ENCODE assay signal across 26 cellular contexts in genomic region chr6:45487645-45488044, GRCh38.
A peak's percentile ranks its signal among the peaks of the same experiment; 100 is the strongest.
DNase-seq lines count a peak whose midpoint lies in the region; ATAC-seq and TF ChIP-seq lines count a peak whose summit lies in the region.
"Had no signal": no experiment of that assay in that cellular context is flagged by ENCODE, and none has a peak within 500 bp of the region (broad histone marks: within the 10 kb centered on the region; RNA-seq: fewer than 3 reads in every experiment).

No MANE protein-coding gene starts in this region.

- H3K4me2 ChIP-seq in mesenchymal stem cell (ENCODE audit: low read length, poor library complexity, severe bottlenecking) = no peak overlapping the region

- H2AFZ ChIP-seq in mesenchymal stem cell (ENCODE audit: low read depth, low read length) = no peak overlapping the region
- H2AFZ ChIP-seq: GM23248 had no signal

- TF ChIP-seq CTCF in coronary artery (IDR thresholded peaks at IDR 0.05) = no peak

- no peak overlapping the region for H3K9ac ChIP-seq in mesenchymal stem cell (ENCODE audit: low read length)
- H3K9ac ChIP-seq: GM23248 had no signal

- H3K27me3 Mint-ChIP-seq in CD4-positive, CD25-positive, alpha-beta regulatory T cell = no peaks in the 10 kb centered on the region

- H3K36me3 ChIP-seq in CD4-positive, CD25-positive, alpha-beta regulatory T cell (ENCODE audit: control insufficient read depth, insufficient read depth, low read length) = peaks cover 9% of the 10 kb centered on the region
- H3K36me3 ChIP-seq in mesenchymal stem cell (ENCODE audit: control insufficient read depth in 1 of 2, insufficient read depth in 2 of 2, low read depth in 1 of 2, low read length in 2 of 2) = peaks cover 3 to 7% of the 10 kb centered on the region in 2 experiments
- H3K36me3 ChIP-seq: colonic mucosa, lower lobe of right lung, prostate gland, uterus had no signal

- DNase-seq in CD4-positive, CD25-positive, alpha-beta regulatory T cell = no peak
- peak; percentile 62 for DNase-seq in NCI-H2227 treated with DMSO at 0.1 percent for 48 hours (lab: John Stamatoyannopoulos, UW)
- no peak for DNase-seq in mesenchymal stem cell
- no peak for DNase-seq in coronary artery (ENCODE audit: low spot score)
- DNase-seq in NCI-H1694 (lab: John Stamatoyannopoulos, UW) = no peak
- DNase-seq: activated CD4-positive, alpha-beta T cell treated with anti-CD3 and anti-CD28 coated beads for 48 hours; activated effector memory CD4-positive, alpha-beta T cell treated with Interleukin-2 at 50 U/mL for 16 hours; Caco-2; colonic mucosa; DND-41; GM23248; kidney; lower lobe of right lung; NCI-H2171 treated with DMSO at 0.1 percent for 48 hours; Right ventricle myocardium superior; stimulated activated CD4-positive, alpha-beta T cell treated with anti-CD3 and anti-CD28 coated beads, Interleukin-1b, Interleukin-23, amount 100 ng/mL, for 48 hours; testis; uterus had no signal

- H2BK5ac ChIP-seq in mesenchymal stem cell (ENCODE audit: low read depth, low read length, poor library complexity, severe bottlenecking) = no peak overlapping the region

- H3K18ac ChIP-seq in mesenchymal stem cell (ENCODE audit: low read depth in 1 of 2, low read length in 2 of 2) = no peak overlapping the region

- no peak overlapping the region for H4K8ac ChIP-seq in mesenchymal stem cell (ENCODE audit: low read length)

- no peak overlapping the region for H3K4ac ChIP-seq in mesenchymal stem cell (ENCODE audit: low read depth in 1 of 2, low read length in 2 of 2)

- H3K4me3 ChIP-seq in CD4-positive, CD25-positive, alpha-beta regulatory T cell (ENCODE audit: low read depth, low read length) = no peak overlapping the region
- H3K4me3 ChIP-seq in mesenchymal stem cell (ENCODE audit: insufficient read depth in 1 of 2, low read depth in 1 of 2, low read length in 2 of 2) = no peak overlapping the region
- H3K4me3 ChIP-seq in coronary artery = no peak overlapping the region
- H3K4me3 ChIP-seq: colonic mucosa, GM23248, lower lobe of right lung, prostate gland, skin epidermis, testis, uterus had no signal

- no peak overlapping the region for H2AK5ac ChIP-seq in mesenchymal stem cell (ENCODE audit: low read length, severe bottlenecking)

- H2BK15ac ChIP-seq in mesenchymal stem cell (ENCODE audit: low read depth, poor library complexity, severe bottlenecking) = no peak overlapping the region

- peak overlapping the region in 3 of 4 donors; percentile 3 to 8 (median 4) for H3K4me3 Mint-ChIP-seq in CD4-positive, CD25-positive, alpha-beta regulatory T cell
- H3K4me3 Mint-ChIP-seq: brain had no signal

- H3K36me3 Mint-ChIP-seq in CD4-positive, CD25-positive, alpha-beta regulatory T cell = peaks cover 5% of the 10 kb centered on the region
- H3K36me3 Mint-ChIP-seq: brain had no signal

- H2BK12ac ChIP-seq in mesenchymal stem cell (ENCODE audit: low read length in 2 of 2) = no peak overlapping the region

- H3K9me3 ChIP-seq in CD4-positive, CD25-positive, alpha-beta regulatory T cell (ENCODE audit: control insufficient read depth in 2 of 2, low read length in 2 of 2) = no peaks in the 10 kb centered on the region
- H3K9me3 ChIP-seq in mesenchymal stem cell (ENCODE audit: control insufficient read depth, low read length) = no peaks in the 10 kb centered on the region
- H3K9me3 ChIP-seq: Caco-2, colonic mucosa, lower lobe of right lung, prostate gland, testis, uterus had no signal

- peaks cover 25% of the 10 kb centered on the region for H3K4me1 ChIP-seq in CD4-positive, CD25-positive, alpha-beta regulatory T cell (ENCODE audit: control insufficient read depth, insufficient read depth, low read length, poor library complexity, severe bottlenecking)
- H3K4me1 ChIP-seq in mesenchymal stem cell (ENCODE audit: control insufficient read depth, insufficient read depth, low read depth, low read length) = peaks cover 5% of the 10 kb centered on the region
- H3K4me1 ChIP-seq: Caco-2, colonic mucosa, lower lobe of right lung, prostate gland, testis, uterus had no signal

- H3K27me3 ChIP-seq in CD4-positive, CD25-positive, alpha-beta regulatory T cell (ENCODE audit: control insufficient read depth, insufficient read depth, low read length) = no peaks in the 10 kb centered on the region
- no peaks in the 10 kb centered on the region for H3K27me3 ChIP-seq in mesenchymal stem cell (ENCODE audit: control insufficient read depth in 1 of 2, insufficient read depth in 1 of 2, low read length in 2 of 2)
- H3K27me3 ChIP-seq: colonic mucosa, testis, uterus had no signal

- no peak overlapping the region for H3K27ac Mint-ChIP-seq in CD4-positive, CD25-positive, alpha-beta regulatory T cell
- H3K27ac Mint-ChIP-seq: brain had no signal

- H3K9me3 Mint-ChIP-seq in CD4-positive, CD25-positive, alpha-beta regulatory T cell = peaks cover 0 to 2% (median 0%) of the 10 kb centered on the region in 7 donors
- H3K9me3 Mint-ChIP-seq: brain; stimulated activated effector memory CD8-positive, alpha-beta T cell treated with anti-CD3 and anti-CD28 coated beads, Interleukin-12 subunit alpha, Interleukin-12 subunit beta, amount 100 ng/mL, for 72 hours had no signal

- no peak overlapping the region for H3K14ac ChIP-seq in mesenchymal stem cell (ENCODE audit: low read length in 2 of 2)

- no peak overlapping the region for H3K23ac ChIP-seq in mesenchymal stem cell (ENCODE audit: low read length in 2 of 2)

- H2BK120ac ChIP-seq in mesenchymal stem cell (ENCODE audit: low read depth, low read length) = no peak overlapping the region

- H3K79me1 ChIP-seq in mesenchymal stem cell (replicated peaks; ENCODE audit: low read length, poor library complexity, severe bottlenecking) = peaks cover 2% of the 10 kb centered on the region

- H3K27ac ChIP-seq in CD4-positive, CD25-positive, alpha-beta regulatory T cell (ENCODE audit: insufficient read depth, low read length, poor library complexity, severe bottlenecking) = no peak overlapping the region
- H3K27ac ChIP-seq in mesenchymal stem cell (ENCODE audit: low read length, poor library complexity, severe bottlenecking) (peak overlapping the region; percentile 16), coronary artery (no peak overlapping the region)
- H3K27ac ChIP-seq: colonic mucosa, GM23248, HL-60, lower lobe of right lung, prostate gland, testis, uterus had no signal

- ATAC-seq in CD4-positive, CD25-positive, alpha-beta regulatory T cell (ENCODE audit: low read depth in 2 of 2) = no peak
- ATAC-seq in GM19035 (IDR thresholded peaks at IDR 0.05; ENCODE audit: unreplicated experiment) = peak; percentile 47
- no peak for ATAC-seq in HG02884 (IDR thresholded peaks at IDR 0.05; ENCODE audit: unreplicated experiment)
- ATAC-seq: HepG2; lower lobe of right lung; stimulated activated effector memory CD8-positive, alpha-beta T cell treated with anti-CD3 and anti-CD28 coated beads, Interleukin-12 subunit alpha, Interleukin-12 subunit beta, amount 100 ng/mL, for 72 hours had no signal

- no peak overlapping the region for H4K91ac ChIP-seq in mesenchymal stem cell (ENCODE audit: low read length)

- peaks cover 22 to 43% (median 33%) of the 10 kb centered on the region in 4 donors for H3K4me1 Mint-ChIP-seq in CD4-positive, CD25-positive, alpha-beta regulatory T cell
